In the genomic region with DNA sequence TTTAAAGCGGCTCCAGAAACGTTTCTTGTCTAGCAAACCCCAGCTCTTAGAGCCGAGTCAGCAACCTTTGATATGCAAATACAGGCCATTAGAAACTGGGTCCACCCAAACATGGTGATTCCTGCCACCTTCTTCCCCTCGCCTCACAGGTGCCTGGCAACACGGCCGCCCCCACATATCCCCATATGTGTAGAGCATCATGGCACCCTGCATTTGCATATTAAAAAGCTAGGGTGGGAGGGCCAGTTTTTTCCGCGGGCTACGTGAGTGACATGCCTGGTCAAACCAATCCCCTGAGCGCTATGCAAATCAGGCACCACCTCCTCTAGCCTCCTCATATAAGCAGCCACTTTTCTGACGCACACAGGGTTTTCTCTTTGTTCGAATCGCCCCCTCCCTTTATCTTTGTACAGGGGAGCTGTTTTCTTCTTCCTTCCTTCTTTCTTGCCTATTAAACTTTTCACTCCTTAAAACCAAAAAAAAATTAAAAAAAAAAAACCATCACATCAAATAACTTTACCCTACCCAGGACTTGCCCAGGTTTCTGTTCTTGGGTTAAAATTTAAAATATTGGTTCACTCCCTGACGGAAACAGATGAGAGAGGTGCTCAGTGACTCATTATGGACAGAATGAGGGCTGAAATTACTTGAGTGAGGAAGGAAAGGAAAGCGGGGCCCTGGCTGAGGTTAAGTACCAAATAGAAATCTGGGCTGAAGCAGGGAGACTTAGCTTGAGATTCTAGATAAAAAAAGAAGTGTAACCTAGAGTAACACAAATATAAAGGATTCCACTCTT, we compare ENCODE assay signal across 9 cellular contexts.
A peak's percentile ranks its signal among the peaks of the same experiment; 100 is the strongest.
DNase-seq lines count a peak whose midpoint lies in the region; ATAC-seq and TF ChIP-seq lines count a peak whose summit lies in the region.
"Had no signal": no experiment of that assay in that cellular context is flagged by ENCODE, and none has a peak within 500 bp of the region (broad histone marks: within the 10 kb centered on the region; RNA-seq: fewer than 3 reads in every experiment).

No MANE protein-coding gene starts in this region.

- no peak for TF ChIP-seq CTCF in GM13976 (IDR thresholded peaks at IDR 0.05; ENCODE audit: borderline replicate concordance, control extremely low read depth, extremely low read depth, insufficient read depth, missing control alignments)

- in situ Hi-C loops in GM13976 (cut with MboI; ENCODE audit: low sequenced_read_pairs, unreplicated experiment) = no loop called here

- peak; percentile 62 for ATAC-seq in HG03354 (IDR thresholded peaks at IDR 0.05; ENCODE audit: poor library complexity, severe bottlenecking, unreplicated experiment)
- ATAC-seq: gastroesophageal sphincter had no signal

- peak; percentile 47 to 67 for DNase-seq in activated CD8-positive, alpha-beta memory T cell treated with anti-CD3 and anti-CD28 coated beads for 4 hours (ENCODE audit: low read depth in 2 of 2)
- DNase-seq in glomerular visceral epithelial cell (ENCODE audit: extremely low spot score) (peak; percentile 51), cerebellar cortex (ENCODE audit: low spot score) (no peak), cerebellar nuclear complex (lab: John Stamatoyannopoulos, UW) (no peak), NAMALWA (ENCODE audit: low spot score) (no peak), GM13976 (ENCODE audit: low spot score) (no peak)
- peak; percentile 81 for DNase-seq in stimulated activated CD8-positive, alpha-beta memory T cell treated with anti-CD3 and anti-CD28 coated beads, Interleukin-4, amount 100 ng/mL, for 48 hours

Comparison
In these comparisons a context has a peak if more than half of its experiments do, and no peak if none do; other contexts are left out.
1. DNase-seq: peak in activated CD8-positive, alpha-beta memory T cell treated with anti-CD3 and anti-CD28 coated beads for 4 hours (2 of 2), glomerular visceral epithelial cell (single experiment) and stimulated activated CD8-positive, alpha-beta memory T cell treated with anti-CD3 and anti-CD28 coated beads, Interleukin-4, amount 100 ng/mL, for 48 hours (single experiment); none in cerebellar cortex (single experiment), cerebellar nuclear complex (0 of 2), NAMALWA (single experiment) and GM13976 (single experiment).